8 cellular contexts compared by ENCODE assay signal in the genomic region with DNA sequence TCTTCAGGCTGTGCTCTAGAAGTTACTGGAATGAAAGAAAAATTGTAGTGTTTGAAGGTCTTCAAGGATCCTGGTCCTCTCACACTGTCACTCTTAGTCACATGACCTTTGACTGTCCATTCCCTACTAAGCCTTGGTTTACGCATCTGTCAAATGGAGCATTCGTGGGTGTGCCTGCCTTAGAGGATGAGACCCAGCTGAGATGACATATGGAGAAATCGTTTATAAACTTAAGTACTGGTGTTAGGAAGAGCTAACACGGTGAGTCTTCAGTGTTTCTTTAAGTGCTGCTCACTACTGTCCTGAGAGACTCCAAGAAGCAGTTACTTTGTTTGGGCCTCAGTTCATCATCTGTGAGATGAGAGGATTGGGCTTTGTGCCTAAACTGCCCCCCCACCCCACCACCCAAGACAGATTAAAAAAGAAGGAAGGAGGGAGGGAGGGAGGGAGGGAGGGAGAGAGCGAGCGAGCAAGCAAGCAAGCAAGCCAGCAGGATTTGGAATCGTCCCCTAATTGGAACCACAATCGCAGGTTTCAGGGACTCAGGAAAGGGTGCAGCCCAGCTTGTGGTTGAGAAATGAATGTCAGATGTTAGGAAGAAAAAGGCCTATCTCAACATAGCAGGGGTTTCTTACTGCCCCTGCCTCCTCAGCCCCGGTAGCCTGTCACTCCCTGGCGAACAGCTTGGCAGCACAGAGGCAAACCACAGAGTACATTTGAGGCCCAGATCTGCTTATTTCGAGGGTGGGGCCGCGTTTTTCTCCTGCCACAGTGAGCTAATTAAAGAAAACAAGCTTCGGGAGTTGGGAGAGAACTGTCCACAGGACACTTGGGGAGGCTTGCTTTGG. TPM values are rescaled to one million over a fixed set of nuclear protein-coding genes. Genes with fewer than 3 reads are reported as not detected.
DNase-seq lines count a peak whose midpoint lies in the region; ATAC-seq and TF ChIP-seq lines count a peak whose summit lies in the region.

No MANE protein-coding gene starts in this region.

- H3K4me3 Mint-ChIP-seq in effector memory CD8-positive, alpha-beta T cell, result peak overlapping the region in 1 of 2 donors; percentile 88

- peaks cover 55 to 57% of the 10 kb centered on the region in 2 donors for H3K4me1 Mint-ChIP-seq in effector memory CD8-positive, alpha-beta T cell (ENCODE audit: low read depth in 2 of 2)

- no peak overlapping the region for H2AFZ ChIP-seq in osteoblast (ENCODE audit: low read length)

- DNase-seq in SW480 (ENCODE audit: low spot score) (peak; percentile 66), osteoblast (ENCODE audit: insufficient read length, low spot score, missing footprints) (peak; percentile 63), COLO668 (lab: John Stamatoyannopoulos, UW; ENCODE audit: unreplicated experiment) (no peak), cerebellar nuclear complex (lab: John Stamatoyannopoulos, UW) (no peak)
- DNase-seq in effector memory CD8-positive, alpha-beta T cell, result no peak

- H3K79me2 ChIP-seq in DOHH2 (ENCODE audit: control insufficient read depth, low read length) (peaks cover 64% of the 10 kb centered on the region), osteoblast (ENCODE audit: insufficient read depth, low read length) (peaks cover 97% of the 10 kb centered on the region)

- H3K36me3 ChIP-seq in DOHH2 (ENCODE audit: control insufficient read depth, low read length), result peaks cover 12% of the 10 kb centered on the region
- peaks cover 74% of the 10 kb centered on the region for H3K36me3 ChIP-seq in osteoblast (ENCODE audit: insufficient read depth, low read length)

- H3K9me3 ChIP-seq in DOHH2 (ENCODE audit: control insufficient read depth, insufficient read depth, low read length), result no peaks in the 10 kb centered on the region
- H3K9me3 ChIP-seq in osteoblast (ENCODE audit: low read depth, low read length), result no peaks in the 10 kb centered on the region

- peaks cover 89% of the 10 kb centered on the region for H3K4me1 ChIP-seq in DOHH2 (ENCODE audit: control insufficient read depth, low read length)
- H3K4me1 ChIP-seq in osteoblast (ENCODE audit: insufficient read depth, low read length), result peaks cover 71% of the 10 kb centered on the region

- H3K4me3 ChIP-seq in DOHH2 (ENCODE audit: low read length) (no peak overlapping the region), osteoblast (ENCODE audit: insufficient read depth, low read length) (peak overlapping the region; percentile 54)

- no peaks in the 10 kb centered on the region; the same call in 1 of the 2 replicates for H4K20me1 ChIP-seq in DOHH2 (ENCODE audit: control insufficient read depth, insufficient read depth, low read depth, low read length)
- H4K20me1 ChIP-seq in osteoblast (ENCODE audit: insufficient read depth, low read length), result peaks cover 27% of the 10 kb centered on the region

- H3K9me2 ChIP-seq in DOHH2 (replicated peaks; ENCODE audit: control insufficient read depth, low read length), result no peaks in the 10 kb centered on the region

- no peaks in the 10 kb centered on the region for H3K27me3 Mint-ChIP-seq in effector memory CD8-positive, alpha-beta T cell

- H3K27me3 ChIP-seq in DOHH2 (ENCODE audit: control insufficient read depth, low read length), result no peaks in the 10 kb centered on the region
- H3K27me3 ChIP-seq in osteoblast (ENCODE audit: insufficient read depth, low read length), result no peaks in the 10 kb centered on the region

- peak; percentile 35 for ATAC-seq in effector memory CD8-positive, alpha-beta T cell (replicated peaks)
- no peak for ATAC-seq in GM21786 (IDR thresholded peaks at IDR 0.05; ENCODE audit: unreplicated experiment)
- ATAC-seq in HG02981 (IDR thresholded peaks at IDR 0.05; ENCODE audit: unreplicated experiment), result no peak

- peaks cover 31% of the 10 kb centered on the region for H3K36me3 Mint-ChIP-seq in effector memory CD8-positive, alpha-beta T cell (ENCODE audit: insufficient read depth)

- H3K4me2 ChIP-seq in DOHH2 (ENCODE audit: low read length) (peak overlapping the region; percentile 12; the same call in 1 of the 2 replicates), osteoblast (ENCODE audit: insufficient read depth, low read length) (peak overlapping the region; percentile 62)

- H3F3A ChIP-seq in DOHH2 (ENCODE audit: control insufficient read depth, insufficient read depth), result 0 out of 2 replicates have a peak, but pooled peaks cover 2% of the 10 kb centered on the region

- H3K27ac ChIP-seq in DOHH2 (ENCODE audit: low read depth, low read length) (no peak overlapping the region), osteoblast (ENCODE audit: low read depth, low read length) (peak overlapping the region; percentile 84)

- peak overlapping the region; percentile 96 to 98 for H3K27ac Mint-ChIP-seq in effector memory CD8-positive, alpha-beta T cell

- TF ChIP-seq CTCF in DOHH2 (IDR thresholded peaks at IDR 0.05; ENCODE audit: low read depth, low read length, poor library complexity, severe bottlenecking), result no peak
- no peak for TF ChIP-seq CTCF in osteoblast (IDR thresholded peaks at IDR 0.05; ENCODE audit: extremely low read depth, low read depth, low read length)

- H3K9me3 Mint-ChIP-seq in effector memory CD8-positive, alpha-beta T cell, result no peaks in the 10 kb centered on the region

RNA-seq across cellular contexts. Expression of gene SMAD3, which starts 32.7 kb away (rescaled TPM):
- 41.8 and 60.1 TPM in 2 replicates for total RNA-seq in osteoblast

Comparison
In these comparisons a context has a peak if more than half of its experiments do, and no peak if none do; other contexts are left out.
1. DNase-seq: peak in SW480 (single experiment) and osteoblast (single experiment); none in effector memory CD8-positive, alpha-beta T cell (0 of 3), COLO668 (single experiment) and cerebellar nuclear complex (0 of 2).